In genomic region chr10:132541601-132542011, GRCh38 we compare ENCODE assay signal across 10 cellular contexts. TPM values are rescaled to one million over a fixed set of nuclear protein-coding genes. Genes with fewer than 3 reads are reported as not detected.
A peak's percentile ranks its signal among the peaks of the same experiment; 100 is the strongest.
DNase-seq lines count a peak whose midpoint lies in the region; ATAC-seq, FAIRE-seq and TF ChIP-seq lines count a peak whose summit lies in the region.
"Had no signal": no experiment of that assay in that cellular context is flagged by ENCODE, and none has a peak within 500 bp of the region (broad histone marks: within the 10 kb centered on the region; RNA-seq: fewer than 3 reads in every experiment).

No MANE protein-coding gene starts in this region.

- H3K4me1 ChIP-seq in HepG2 (ENCODE audit: insufficient read depth, low read length) (peaks cover 53% of the 10 kb centered on the region), right lobe of liver (peaks cover 0 to 36% (median 15%) of the 10 kb centered on the region in 4 donors), tibial artery (peaks cover 0 to 83% (median 72%) of the 10 kb centered on the region in 4 donors)

- no peak overlapping the region for H3K9ac ChIP-seq in HepG2 (ENCODE audit: insufficient read depth, low read depth, low read length)

- no peak overlapping the region for H2AFZ ChIP-seq in HepG2 (ENCODE audit: low read length)

- no peak for TF ChIP-seq CTCF in HepG2 (CRISPR knock-in tag; IDR thresholded peaks at IDR 0.05)
- TF ChIP-seq CTCF in right lobe of liver (IDR thresholded peaks at IDR 0.05) = no peak
- TF ChIP-seq CTCF in WERI-Rb-1 (IDR thresholded peaks at IDR 0.05; ENCODE audit: low read depth, low read length) = no peak
- TF ChIP-seq CTCF in tibial artery (IDR thresholded peaks at IDR 0.05) = no peak

- H3K4me3 ChIP-seq in HepG2 (replicated peaks in 1 of 3; ENCODE audit: insufficient read depth in 1 of 3, low read depth in 2 of 3, low read length in 3 of 3) (no peak overlapping the region), right lobe of liver (no peak overlapping the region), WERI-Rb-1 (ENCODE audit: low read depth, low read length) (no peak overlapping the region), tibial artery (no peak overlapping the region)

- POLR2A ChIA-PET in HepG2 (lab: Yijun Ruan, JAX) = interaction anchor here (1.3 kb wide), 1 partner anchor 23 kb away, joined by 4 read pairs; no protein-coding TSS in a partner anchor

- H3K27ac ChIP-seq in HepG2 (ENCODE audit: extremely low read length, insufficient read depth, low read length) (no peak overlapping the region), right lobe of liver (no peak overlapping the region), WERI-Rb-1 (no peak overlapping the region), tibial artery (no peak overlapping the region)
- H3K27ac ChIP-seq: breast epithelium had no signal

- FAIRE-seq in HepG2 (lab: Jason Lieb, UNC) = no peak

- H3K36me3 ChIP-seq in HepG2 (replicated peaks in 1 of 2; ENCODE audit: control insufficient read depth in 1 of 2, insufficient read depth in 2 of 2, low read length in 2 of 2) (no peaks in the 10 kb centered on the region), right lobe of liver (no peaks in the 10 kb centered on the region), WERI-Rb-1 (no peaks in the 10 kb centered on the region), tibial artery (no peaks in the 10 kb centered on the region)
- H3K36me3 ChIP-seq: breast epithelium had no signal

- CTCF ChIA-PET in HepG2 (lab: Yijun Ruan, JAX; ENCODE audit: low intra/inter-chr PET ratio, low total read pairs) = no interaction called here

- TF ChIP-seq POLR2A in HepG2 (IDR thresholded peaks at IDR 0.05; ENCODE audit: insufficient read depth in 1 of 2, low read depth in 2 of 2, low read length in 2 of 2) (no peak), right lobe of liver (IDR thresholded peaks at IDR 0.05) (no peak)

- H4K20me1 ChIP-seq in HepG2 (ENCODE audit: insufficient read depth, low read length) = 0 out of 2 replicates have a peak, but pooled peaks cover 3% of the 10 kb centered on the region

- intact Hi-C loops in HepG2 (cut with micrococcal nuclease; ENCODE audit: unreplicated experiment) (no loop called here), right lobe of liver (cut with DNase I) (no loop called here), tibial artery (cut with DNase I; ENCODE audit: low total_unique reads) (no loop called here)

- H3K79me2 ChIP-seq in HepG2 (ENCODE audit: insufficient read depth, low read length) = peaks cover 62% of the 10 kb centered on the region

- no TSS peak for BruUV-seq in HepG2 (replicated peaks; lab: Mats Ljungman, UMichigan)

- no peak overlapping the region for H3K4me2 ChIP-seq in HepG2 (ENCODE audit: low read depth, low read length)

- in situ Hi-C loops in HepG2 (cut with HindIII; ENCODE audit: extremely low pct_ligation_motif_present, low pct_unique_long_range_greater_than_20kb) = no loop called here

- DNase-seq in HepG2 (ENCODE audit: low spot score) (no peak), right lobe of liver (no peak), WERI-Rb-1 (peak; percentile 47), glomerular visceral epithelial cell (ENCODE audit: extremely low spot score) (peak; percentile 29), tibial artery (peak; percentile 13 to 39), NCI-H1092 (lab: John Stamatoyannopoulos, UW) (no peak), HT-29 (ENCODE audit: low spot score) (no peak), NCI-H2171 treated with DMSO at 0.1 percent for 48 hours (lab: John Stamatoyannopoulos, UW) (no peak)

- no peak for ATAC-seq in HepG2
- no peak for ATAC-seq in right lobe of liver
- ATAC-seq: SK-N-SH treated with all-trans-retinoic acid at 6 μM for 48 hours had no signal

- H3K27me3 ChIP-seq in HepG2 (ENCODE audit: control insufficient read depth in 1 of 2, insufficient read depth in 2 of 2, low read length in 2 of 2) (no peaks in the 10 kb centered on the region), right lobe of liver (no peaks in the 10 kb centered on the region), WERI-Rb-1 (ENCODE audit: insufficient read depth, low read depth, severe bottlenecking) (no peaks in the 10 kb centered on the region), tibial artery (no peaks in the 10 kb centered on the region)

- TF ChIP-seq EP300 in HepG2 (IDR thresholded peaks at IDR 0.05; ENCODE audit: low read depth in 2 of 2, low read length in 2 of 2) = no peak
- no peak for TF ChIP-seq EP300 in HepG2 (CRISPR knock-in tag; IDR thresholded peaks at IDR 0.05; ENCODE audit: borderline replicate concordance)

- H3K9me3 ChIP-seq in HepG2 (ENCODE audit: low read length) (no peaks in the 10 kb centered on the region), right lobe of liver (no peaks in the 10 kb centered on the region), WERI-Rb-1 (ENCODE audit: severe bottlenecking) (no peaks in the 10 kb centered on the region), tibial artery (no peaks in the 10 kb centered on the region)
- H3K9me3 ChIP-seq: breast epithelium had no signal

- 83% methylated on average over 3 of the region's 3 CpGs for WGBS in HepG2 (ENCODE audit: low lambda C conversion rate)
- WGBS in right lobe of liver (ENCODE audit: insufficient coverage, low coverage, low lambda C conversion rate, missing lambda C conversion rate) = 80% methylated on average over 2 of the region's 3 CpGs

- no peak for TF ChIP-seq RAD21 in HepG2 (CRISPR knock-in tag; IDR thresholded peaks at IDR 0.05)

TF ChIP-seq in HepG2, 621 proteins besides CTCF, POLR2A, EP300 and RAD21:
- TF ChIP-seq ATF7 (IDR thresholded peaks at IDR 0.05) (0 out of 2 replicates have a peak, but pooled peaks have one; percentile 40), ATF7 (CRISPR knock-in tag; IDR thresholded peaks at IDR 0.05) (no peak), CAMTA2 (CRISPR knock-in tag; IDR thresholded peaks at IDR 0.05; ENCODE audit: borderline replicate concordance) (no peak), CEBPB (IDR thresholded peaks at IDR 0.05; ENCODE audit: borderline replicate concordance, low read depth, low read length) (peak; percentile 40; the same call in 1 of the 2 replicates), ATF4 (CRISPR knock-in tag; IDR thresholded peaks at IDR 0.05) (peak in 1 of 2 experiments; percentile 24; a peak in 1 of 4 replicates)

RNA-seq across cellular contexts. Expression of gene INPP5A, which starts 4.0 kb away (rescaled TPM):
- total RNA-seq in HepG2 (2016; rRNA removed; fragmentation: Illumina TruSeq; extraction: Trizol) (37.9 and 46.8 TPM in 2 replicates), right lobe of liver (10 to 100 TPM; 12.5 to 24.6 (median 16.9) TPM)
- total RNA-seq in HepG2 (2016; cell fraction: cytosol; rRNA removed; fragmentation: Illumina TruSeq; extraction: Trizol; ENCODE audit: low read depth) = 52.6 and 54.7 TPM in 2 replicates
- total RNA-seq in HepG2 (2016; cell fraction: insoluble cytoplasmic fraction; rRNA removed; fragmentation: Illumina TruSeq; extraction: Trizol) = 38.3 and 42.5 TPM in 2 replicates
- total RNA-seq in HepG2 (2016; cell fraction: membrane; rRNA removed; fragmentation: Illumina TruSeq; extraction: Trizol) = 103 and 110 TPM in 2 replicates
- 15.7 and 18.8 TPM in 2 replicates for total RNA-seq in HepG2 (2016; cell fraction: nucleus; rRNA removed; fragmentation: Illumina TruSeq; extraction: Trizol)
- 17.5 and 19.5 TPM in 2 replicates for polyA plus RNA-seq in HepG2 (2011; rRNA removed)
- 16.7 and 18.4 TPM in 2 replicates for polyA plus RNA-seq in HepG2 (2011; cell fraction: cytosol; rRNA removed)
- 14.6 and 14.9 TPM in 2 replicates for polyA plus RNA-seq in HepG2 (2011; cell fraction: nucleus; rRNA removed)
- polyA plus RNA-seq in HepG2 (2012) = 15.8 and 18.2 TPM in 2 replicates
- 49.5 and 52.9 TPM in 2 replicates for polyA plus RNA-seq in HepG2 (2016; cell fraction: cytosol; fragmentation: Illumina TruSeq; extraction: Trizol; ENCODE audit: low read depth)
- polyA plus RNA-seq in HepG2 (2016; cell fraction: insoluble cytoplasmic fraction; fragmentation: Illumina TruSeq; extraction: Trizol; ENCODE audit: low read depth) = 40.7 and 47.8 TPM in 2 replicates
- polyA plus RNA-seq in HepG2 (2016; cell fraction: membrane; fragmentation: Illumina TruSeq; extraction: Trizol; ENCODE audit: low read depth) = 97.2 and 97.6 TPM in 2 replicates
- polyA plus RNA-seq in HepG2 (2016; cell fraction: nucleus; fragmentation: Illumina TruSeq; extraction: Trizol; ENCODE audit: insufficient read depth, low read depth) = 25.8 and 27.0 TPM in 2 replicates
- polyA minus RNA-seq in HepG2 (2011; rRNA and poly(A)+ RNA removed; ENCODE audit: low replicate concordance) = 17.0 and 32.5 TPM in 2 replicates
- 16.4 and 21.7 TPM in 2 replicates for polyA minus RNA-seq in HepG2 (2011; cell fraction: cytosol; rRNA and poly(A)+ RNA removed)
- 19.1 and 20.6 TPM in 2 replicates for polyA minus RNA-seq in HepG2 (2011; cell fraction: nucleus; rRNA and poly(A)+ RNA removed)
- total RNA-seq in HT-29 (2014; rRNA removed; shearing (Covaris generic)) = 18.0 and 22.7 TPM in 2 replicates

Comparison
In these comparisons a context has a peak if more than half of its experiments do, and no peak if none do; other contexts are left out.
1. DNase-seq: peak in WERI-Rb-1 (single experiment), glomerular visceral epithelial cell (single experiment) and tibial artery (2 of 2); none in HepG2 (single experiment), right lobe of liver (0 of 3), NCI-H1092 (single experiment), HT-29 (single experiment) and NCI-H2171 treated with DMSO at 0.1 percent for 48 hours (single experiment).